In the genomic region with DNA sequence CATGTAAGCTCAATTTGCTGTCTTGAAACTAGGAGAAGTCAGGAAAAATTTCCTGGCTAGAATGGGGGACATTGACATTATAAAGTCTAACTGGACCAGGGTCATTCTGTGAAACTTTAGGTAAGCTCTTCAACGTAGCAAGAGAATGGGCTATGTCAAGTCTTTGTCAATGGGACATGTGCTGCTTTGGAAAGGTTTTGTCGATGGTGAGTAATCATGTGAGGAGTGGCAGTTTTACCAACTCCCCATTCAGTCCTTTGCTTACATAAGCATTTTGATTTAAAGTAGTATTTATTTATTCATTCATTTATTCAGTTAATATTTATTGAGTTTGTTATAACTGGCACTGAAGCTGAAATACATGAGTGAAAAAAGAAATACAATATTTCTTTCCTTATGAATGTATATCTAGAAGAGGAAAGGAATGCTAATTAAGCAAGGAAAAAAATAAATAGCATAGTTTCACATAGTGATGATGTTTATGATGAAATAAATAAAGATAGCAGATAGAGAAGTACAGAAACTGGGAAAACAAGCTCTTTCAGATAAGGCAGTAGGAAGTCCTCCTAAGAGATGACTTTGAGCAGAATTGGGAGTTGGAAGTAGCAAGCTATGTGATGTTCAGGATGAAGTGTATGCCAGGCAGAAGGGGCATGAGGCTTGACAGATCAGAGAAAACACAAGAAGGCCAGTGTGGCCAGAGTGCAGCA, we compare ENCODE assay signal across 18 cellular contexts. TPM values are rescaled to one million over a fixed set of nuclear protein-coding genes. Genes with fewer than 3 reads are reported as not detected.
DNase-seq lines count a peak whose midpoint lies in the region; ATAC-seq, FAIRE-seq and TF ChIP-seq lines count a peak whose summit lies in the region.
"Had no signal": no experiment of that assay in that cellular context is flagged by ENCODE, and none has a peak within 500 bp of the region (broad histone marks: within the 10 kb centered on the region; RNA-seq: fewer than 3 reads in every experiment).

No MANE protein-coding gene starts in this region.

- ATAC-seq in esophagus mucosa: peak; percentile 71
- ATAC-seq in GM18909 (IDR thresholded peaks at IDR 0.05; ENCODE audit: poor library complexity, unreplicated experiment): no peak

- H3K27ac ChIP-seq in ascending aorta: no peak overlapping the region

- DNase-seq in D721Med (ENCODE audit: insufficient read length, low spot score): no peak
- DNase-seq in amniotic epithelial cell (ENCODE audit: low read depth): peak; percentile 61
- no peak for DNase-seq in medulla oblongata (ENCODE audit: extremely low spot score)
- DNase-seq in ascending aorta (ENCODE audit: low spot score in 2 of 2): no peak
- DNase-seq: ACHN; BE2C; C1 segment of cervical spinal cord; Caco-2; CD4-positive, CD25-positive, alpha-beta regulatory T cell; CD8-positive, alpha-beta memory T cell; DMS153; DMS79; GDM1; H9 had no signal

- H3K36me3 ChIP-seq in ascending aorta: no peaks in the 10 kb centered on the region
- H3K36me3 ChIP-seq: BE2C had no signal

- H3K4me1 ChIP-seq in ascending aorta: no peaks in the 10 kb centered on the region
- H3K4me1 ChIP-seq: BE2C, Caco-2 had no signal

- intact Hi-C loops in ascending aorta (cut with DNase I): no loop called here

- no peaks in the 10 kb centered on the region for H3K9me3 ChIP-seq in ascending aorta
- H3K9me3 ChIP-seq: BE2C, Caco-2 had no signal

- TF ChIP-seq CTCF in D721Med (IDR thresholded peaks at IDR 0.05; ENCODE audit: insufficient read depth, missing control alignments) (no peak), ascending aorta (IDR thresholded peaks at IDR 0.05) (no peak)

- H3K27me3 ChIP-seq in ascending aorta: no peaks in the 10 kb centered on the region
- H3K27me3 ChIP-seq: BE2C had no signal

- H3K4me3 ChIP-seq in ascending aorta: no peak overlapping the region

- FAIRE-seq in D721Med (lab: Jason Lieb, UNC): peak; percentile 11
- FAIRE-seq: GM12892, H1 had no signal

RNA-seq across cellular contexts. Expression of gene RAB27B, which starts 25.4 kb away (rescaled TPM):
- total RNA-seq in esophagus mucosa (35.3 TPM), ascending aorta (0.11 TPM)

Comparison
In these comparisons a context has a peak if more than half of its experiments do, and no peak if none do; other contexts are left out.
1. RNA of gene RAB27B, which starts 25.4 kb away (total RNA-seq): 35.3 TPM in esophagus mucosa (single experiment); 0.11 TPM in ascending aorta (single experiment); every median in the first group is over 10 times any median in the second.